13 cellular contexts compared by ENCODE assay signal in the genomic region with DNA sequence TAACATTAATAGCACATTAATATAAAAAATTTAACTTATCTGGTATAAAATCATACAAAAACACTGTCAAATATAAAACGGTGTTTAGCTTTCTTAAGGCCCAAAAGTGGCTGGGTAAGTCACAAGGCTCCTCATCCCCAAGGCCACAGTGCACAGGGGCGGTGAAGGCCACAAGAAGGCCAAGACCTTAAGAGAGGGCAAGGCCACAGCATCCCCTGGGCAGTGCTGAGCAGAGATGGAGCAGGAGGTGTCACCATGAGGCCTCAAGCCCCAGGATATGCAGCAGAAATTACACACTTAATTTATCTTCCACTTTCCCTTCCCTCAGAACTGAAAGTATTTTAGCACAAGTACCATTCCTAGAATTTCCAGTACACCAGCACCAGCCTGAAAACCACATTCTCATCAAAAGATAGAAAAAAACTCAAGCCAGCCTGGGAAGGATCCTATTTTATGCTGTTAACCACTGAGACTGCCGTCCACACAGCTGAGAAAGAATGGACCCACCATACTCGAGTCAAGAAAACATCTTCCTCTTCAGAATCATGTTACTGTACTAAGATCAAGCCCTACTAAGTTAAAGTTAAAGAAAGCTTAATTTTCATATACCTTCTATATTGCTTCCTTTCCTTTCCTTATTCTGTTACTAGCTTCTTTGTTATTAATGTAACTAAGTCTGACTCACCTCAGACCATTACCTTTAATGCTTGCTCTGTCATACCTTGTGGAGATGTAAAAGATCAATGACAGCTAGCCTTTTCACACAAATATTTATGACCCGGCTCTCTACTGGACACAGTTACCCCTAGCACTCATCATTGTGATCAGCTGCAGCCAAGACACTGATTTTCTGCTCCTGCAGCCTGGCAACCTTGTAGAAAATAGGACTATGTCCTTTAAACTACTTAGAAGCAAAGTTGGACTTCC. TPM values are rescaled to one million over a fixed set of nuclear protein-coding genes. Genes with fewer than 3 reads are reported as not detected.
DNase-seq lines count a peak whose midpoint lies in the region; ATAC-seq and TF ChIP-seq lines count a peak whose summit lies in the region.
"Had no signal": no experiment of that assay in that cellular context is flagged by ENCODE, and none has a peak within 500 bp of the region (broad histone marks: within the 10 kb centered on the region; RNA-seq: fewer than 3 reads in every experiment).

No MANE protein-coding gene starts in this region.

- H3K36me3 Mint-ChIP-seq in brain = no peaks in the 10 kb centered on the region
- no peaks in the 10 kb centered on the region for H3K36me3 Mint-ChIP-seq in activated T-cell treated with anti-CD3 and anti-CD28 coated beads, Interleukin-2, amount 50 U/mL, for 4 hours (ENCODE audit: insufficient read depth)
- H3K36me3 Mint-ChIP-seq: stimulated activated naive B cell treated with anti-CD40 and anti-IgM and Interleukin-4, amounts not matched to agents 10 μg/mL and 1 μg/mL and 100 μg/mL, for 72 hours had no signal

- H3K9me3 Mint-ChIP-seq in brain = peaks cover 0 to 8% (median 0%) of the 10 kb centered on the region in 5 experiments
- no peaks in the 10 kb centered on the region for H3K9me3 Mint-ChIP-seq in activated T-cell treated with anti-CD3 and anti-CD28 coated beads, Interleukin-2, amount 50 U/mL, for 4 hours
- H3K9me3 Mint-ChIP-seq: stimulated activated naive B cell treated with anti-CD40 and anti-IgM and Interleukin-4, amounts not matched to agents 10 μg/mL and 1 μg/mL and 100 μg/mL, for 72 hours had no signal

- H3K9ac ChIP-seq in HUES6 (ENCODE audit: low read length) (no peak overlapping the region), skeletal muscle tissue (ENCODE audit: low read depth in 1 of 3, low read length in 3 of 3) (no peak overlapping the region)

- H3K9me3 ChIP-seq in HUES6 (ENCODE audit: control insufficient read depth, insufficient read depth, low read depth, low read length) (peaks cover 15% of the 10 kb centered on the region), skeletal muscle tissue (ENCODE audit: control insufficient read depth in 3 of 3, low read length in 3 of 3) (no peaks in the 10 kb centered on the region)

- no peak for ATAC-seq in GM19455 (IDR thresholded peaks at IDR 0.05; ENCODE audit: unreplicated experiment)
- ATAC-seq in GM19035 (IDR thresholded peaks at IDR 0.05; ENCODE audit: unreplicated experiment) = no peak
- no peak for ATAC-seq in activated T-cell treated with anti-CD3 and anti-CD28 coated beads, Interleukin-2, amount 50 U/mL, for 4 hours
- ATAC-seq: stimulated activated naive B cell treated with anti-CD40 and anti-IgM and Interleukin-4, amounts not matched to agents 10 μg/mL and 1 μg/mL and 100 μg/mL, for 72 hours had no signal

- TF ChIP-seq CTCF in brain (conservative IDR thresholded peaks at IDR 0.05) = no peak

- peak; percentile 30 for DNase-seq in iris pigment epithelial cell (ENCODE audit: low read depth)
- no peak for DNase-seq in activated CD8-positive, alpha-beta memory T cell treated with anti-CD3 and anti-CD28 coated beads, Interleukin-2, amount 50 U/mL, for 48 hours
- no peak for DNase-seq in activated T-cell treated with anti-CD3 and anti-CD28 coated beads, Interleukin-2, amount 50 U/mL, for 4 hours
- DNase-seq: COR-L47; NCI-H1105; NCI-H69; stimulated activated naive B cell treated with anti-CD40 and anti-IgM and Interleukin-4, amounts not matched to agents 10 μg/mL and 1 μg/mL and 100 μg/mL, for 72 hours had no signal

- H3K4me3 Mint-ChIP-seq in brain = peak overlapping the region in 3 of 5 experiments; percentile 17 to 55 (median 25)
- H3K4me3 Mint-ChIP-seq in activated T-cell treated with anti-CD3 and anti-CD28 coated beads, Interleukin-2, amount 50 U/mL, for 4 hours = no peak overlapping the region
- H3K4me3 Mint-ChIP-seq: stimulated activated naive B cell treated with anti-CD40 and anti-IgM and Interleukin-4, amounts not matched to agents 10 μg/mL and 1 μg/mL and 100 μg/mL, for 72 hours had no signal

- H3K36me3 ChIP-seq in HUES6 (ENCODE audit: control insufficient read depth, insufficient read depth, low read length) (no peaks in the 10 kb centered on the region), skeletal muscle tissue (ENCODE audit: control insufficient read depth in 3 of 3, insufficient read depth in 3 of 3, low read length in 3 of 3) (no peaks in the 10 kb centered on the region)

- H3K4me3 ChIP-seq in HUES6 (ENCODE audit: low read depth, low read length) = no peak overlapping the region
- H3K4me3 ChIP-seq in skeletal muscle tissue (ENCODE audit: low read length in 3 of 3) = no peak overlapping the region

- peaks cover 42% of the 10 kb centered on the region for H3K4me1 ChIP-seq in HUES6 (ENCODE audit: control insufficient read depth, insufficient read depth, low read length)
- peaks cover 2 to 11% (median 5%) of the 10 kb centered on the region in 3 donors for H3K4me1 ChIP-seq in skeletal muscle tissue (ENCODE audit: control insufficient read depth in 3 of 3, insufficient read depth in 3 of 3, low read length in 3 of 3)

- H3K27me3 ChIP-seq in HUES6 (ENCODE audit: control insufficient read depth, insufficient read depth, low read length) (no peaks in the 10 kb centered on the region), skeletal muscle tissue (ENCODE audit: control insufficient read depth in 3 of 3, insufficient read depth in 3 of 3, low read length in 3 of 3) (no peaks in the 10 kb centered on the region)

- peaks cover 51% of the 10 kb centered on the region for H3K4me1 Mint-ChIP-seq in brain
- no peaks in the 10 kb centered on the region for H3K4me1 Mint-ChIP-seq in activated T-cell treated with anti-CD3 and anti-CD28 coated beads, Interleukin-2, amount 50 U/mL, for 4 hours (ENCODE audit: low read depth)

- peak overlapping the region in 4 of 5 experiments; percentile 25 to 90 (median 65) for H3K27ac Mint-ChIP-seq in brain
- H3K27ac Mint-ChIP-seq: stimulated activated naive B cell treated with anti-CD40 and anti-IgM and Interleukin-4, amounts not matched to agents 10 μg/mL and 1 μg/mL and 100 μg/mL, for 72 hours had no signal

- peak overlapping the region; percentile 61; the same call in 1 of the 2 replicates for H3K27ac ChIP-seq in HUES6 (ENCODE audit: low read depth, low read length)
- peak overlapping the region; percentile 36 for H3K27ac ChIP-seq in skeletal muscle tissue (ENCODE audit: low read depth, low read length)

- peaks cover 2% of the 10 kb centered on the region for H3K27me3 Mint-ChIP-seq in brain
- H3K27me3 Mint-ChIP-seq in activated T-cell treated with anti-CD3 and anti-CD28 coated beads, Interleukin-2, amount 50 U/mL, for 4 hours (ENCODE audit: low read depth) = no peaks in the 10 kb centered on the region

RNA-seq across cellular contexts. Expression of a gene that starts 26.4 kb away (rescaled TPM):
- polyA plus RNA-seq in brain (ENCODE audit: insufficient read depth, low read depth, low replicate concordance) = 0.58 TPM
- total RNA-seq in skeletal muscle tissue = 5.7 TPM
- total RNA-seq in activated T-cell treated with anti-CD3 and anti-CD28 coated beads, Interleukin-2, amount 50 U/mL, for 4 hours = not detected
- total RNA-seq: T-helper 1 cell treated with Interleukin-12 subunit alpha and Interleukin-12 subunit beta and Interleukin-4 antibody, amounts not matched to agents 30 ng/mL and 1 ng/mL, for 36 hours had no signal

RNA-seq across cellular contexts. Expression of a gene that starts 36.8 kb away (rescaled TPM):
- polyA plus RNA-seq in brain (ENCODE audit: insufficient read depth, low read depth, low replicate concordance) = 0.24 TPM
- 0.52 TPM for total RNA-seq in skeletal muscle tissue
- total RNA-seq in activated T-cell treated with anti-CD3 and anti-CD28 coated beads, Interleukin-2, amount 50 U/mL, for 4 hours = under 1 TPM in 2 of 3 donors, not detected in 1; 0.27 to 0.34 TPM
- total RNA-seq: T-helper 1 cell treated with Interleukin-12 subunit alpha and Interleukin-12 subunit beta and Interleukin-4 antibody, amounts not matched to agents 30 ng/mL and 1 ng/mL, for 36 hours had no signal
